Comparison of ENCODE assay signal across 17 cellular contexts in genomic region chr6:154412106-154412820, GRCh38. TPM values are rescaled to one million over a fixed set of nuclear protein-coding genes. Genes with fewer than 3 reads are reported as not detected.
DNase-seq lines count a peak whose midpoint lies in the region; ATAC-seq, FAIRE-seq and TF ChIP-seq lines count a peak whose summit lies in the region.
"Had no signal": no experiment of that assay in that cellular context is flagged by ENCODE, and none has a peak within 500 bp of the region (broad histone marks: within the 10 kb centered on the region; RNA-seq: fewer than 3 reads in every experiment).

No MANE protein-coding gene starts in this region.

- peaks cover 64% of the 10 kb centered on the region for H3K4me1 ChIP-seq in A549
- H3K4me1 ChIP-seq in esophagus muscularis mucosa: peaks cover 29 to 48% (median 46%) of the 10 kb centered on the region in 4 donors

- H3K27ac Mint-ChIP-seq in osteocyte (ENCODE audit: unreplicated experiment) (peak overlapping the region; percentile 94), CD14-positive monocyte (no peak overlapping the region)
- no peak overlapping the region for H3K27ac Mint-ChIP-seq in activated T-cell treated with anti-CD3 and anti-CD28 coated beads, Interleukin-2, amount 50 U/mL, for 24 hours
- H3K27ac Mint-ChIP-seq: activated naive CD4-positive, alpha-beta T cell treated with anti-CD3 and anti-CD28 coated beads, Interleukin-2, amount 50 U/mL, for 24 hours; natural killer cell; progenitor cell of endocrine pancreas had no signal

- WGBS in A549 (ENCODE audit: missing lambda C conversion rate): 63% methylated on average over 5 of the region's 5 CpGs
- WGBS in esophagus muscularis mucosa: 45% methylated on average over 5 of the region's 5 CpGs

- no peak for TF ChIP-seq RAD21 in A549 (conservative IDR thresholded peaks at IDR 0.05 in 1 of 2, IDR thresholded peaks at IDR 0.05 in 1 of 2)

- H3K9me3 ChIP-seq in A549 (no peaks in the 10 kb centered on the region), esophagus muscularis mucosa (no peaks in the 10 kb centered on the region)
- H3K9me3 ChIP-seq: lower lobe of right lung had no signal

- H3K36me3 ChIP-seq in esophagus muscularis mucosa: peaks cover 0 to 33% (median 11%) of the 10 kb centered on the region in 4 donors
- H3K36me3 ChIP-seq: lower lobe of right lung had no signal

- POLR2A ChIA-PET in A549 (lab: Yijun Ruan, JAX): interaction anchor here (0.6 kb wide), 1 partner anchor 13 kb away, joined by 6 read pairs; no protein-coding TSS in a partner anchor

- no peak for DNase-seq in A549 (ENCODE audit: low read depth in 1 of 2, low spot score in 1 of 2)
- DNase-seq in NCI-H226: peak; percentile 54
- no peak for DNase-seq in esophagus muscularis mucosa (ENCODE audit: extremely low spot score)
- no peak for DNase-seq in osteocyte (ENCODE audit: extremely low spot score, unreplicated experiment)
- no peak for DNase-seq in activated T-cell treated with anti-CD3 and anti-CD28 coated beads for 4 hours
- no peak for DNase-seq in activated gamma-delta T cell treated with Interleukin-2 at 50 U/mL for 16 hours
- no peak for DNase-seq in activated T-cell treated with anti-CD3 and anti-CD28 coated beads, Interleukin-2, amount 50 U/mL, for 24 hours
- DNase-seq in CD14-positive monocyte (ENCODE audit: low spot score): no peak
- DNase-seq: activated CD4-positive, alpha-beta T cell treated with anti-CD3 and anti-CD28 coated beads for 48 hours; lower lobe of right lung; natural killer cell; NCI-H1417 treated with DMSO at 0.1 percent for 48 hours; NK-92 treated with Interleukin-12 subunit alpha and Interleukin-12 subunit beta, amount 100 ng/mL, for 24 hours; trophoblast cell had no signal

- no peak overlapping the region for H3K4me3 Mint-ChIP-seq in osteocyte (ENCODE audit: unreplicated experiment)
- no peak overlapping the region for H3K4me3 Mint-ChIP-seq in activated T-cell treated with anti-CD3 and anti-CD28 coated beads, Interleukin-2, amount 50 U/mL, for 24 hours
- H3K4me3 Mint-ChIP-seq in CD14-positive monocyte: no peak overlapping the region
- H3K4me3 Mint-ChIP-seq: activated naive CD4-positive, alpha-beta T cell treated with anti-CD3 and anti-CD28 coated beads, Interleukin-2, amount 50 U/mL, for 24 hours; natural killer cell had no signal

- H3K27ac ChIP-seq in A549 (peak overlapping the region; percentile 78 to 94; a peak in 5 of 6 replicates), esophagus muscularis mucosa (replicated peaks in 1 of 4) (peak overlapping the region; percentile 84 to 89 (median 86))
- H3K27ac ChIP-seq: lower lobe of right lung had no signal

- H3K9me3 Mint-ChIP-seq in osteocyte (ENCODE audit: unreplicated experiment): no peaks in the 10 kb centered on the region
- H3K9me3 Mint-ChIP-seq in activated T-cell treated with anti-CD3 and anti-CD28 coated beads, Interleukin-2, amount 50 U/mL, for 24 hours: no peaks in the 10 kb centered on the region
- H3K9me3 Mint-ChIP-seq in CD14-positive monocyte: peaks cover 2 to 10% (median 9%) of the 10 kb centered on the region in 7 donors
- H3K9me3 Mint-ChIP-seq: activated naive CD4-positive, alpha-beta T cell treated with anti-CD3 and anti-CD28 coated beads, Interleukin-2, amount 50 U/mL, for 24 hours; natural killer cell had no signal

- H3K4me3 ChIP-seq in A549 (no peak overlapping the region), esophagus muscularis mucosa (no peak overlapping the region)
- H3K4me3 ChIP-seq: lower lobe of right lung had no signal

- CTCF ChIA-PET in A549 (lab: Yijun Ruan, JAX): interaction anchor here (0.6 kb wide), 1 partner anchor 40 kb away, joined by 3 read pairs; no protein-coding TSS in a partner anchor

- H3K27me3 ChIP-seq in esophagus muscularis mucosa: no peaks in the 10 kb centered on the region

- no peak for ATAC-seq in A549
- ATAC-seq: lower lobe of right lung, natural killer cell had no signal

- TF ChIP-seq EP300 in A549 (IDR thresholded peaks at IDR 0.05): no peak
- no peak for TF ChIP-seq EP300 in esophagus muscularis mucosa (IDR thresholded peaks at IDR 0.05)

- TF ChIP-seq POLR2A in A549 (IDR thresholded peaks at IDR 0.05; ENCODE audit: low read length): no peak
- no peak for TF ChIP-seq POLR2A in esophagus muscularis mucosa (IDR thresholded peaks at IDR 0.05; ENCODE audit: low read depth)

- H3K4me2 ChIP-seq in A549: peak overlapping the region; percentile 87

- intact Hi-C loops in esophagus muscularis mucosa (cut with DNase I): loop anchor here (5.0 kb wide), 2 partner anchors 35 to 95 kb away; no protein-coding TSS in a partner anchor
- intact Hi-C loops in CD14-positive monocyte (cut with micrococcal nuclease): no loop called here

- H3K4me1 Mint-ChIP-seq in osteocyte (ENCODE audit: unreplicated experiment) (peaks cover 42% of the 10 kb centered on the region), CD14-positive monocyte (peaks cover 6% of the 10 kb centered on the region)
- peaks cover 10% of the 10 kb centered on the region for H3K4me1 Mint-ChIP-seq in activated T-cell treated with anti-CD3 and anti-CD28 coated beads, Interleukin-2, amount 50 U/mL, for 24 hours (ENCODE audit: low read depth)
- H3K4me1 Mint-ChIP-seq: activated naive CD4-positive, alpha-beta T cell treated with anti-CD3 and anti-CD28 coated beads, Interleukin-2, amount 50 U/mL, for 24 hours; natural killer cell had no signal

- TF ChIP-seq CTCF in A549 (IDR thresholded peaks at IDR 0.05) (no peak), esophagus muscularis mucosa (IDR thresholded peaks at IDR 0.05) (no peak), osteocyte (IDR thresholded peaks at IDR 0.05) (no peak), CD14-positive monocyte (IDR thresholded peaks at IDR 0.05) (no peak)

- H3K27me3 Mint-ChIP-seq in osteocyte (ENCODE audit: unreplicated experiment) (no peaks in the 10 kb centered on the region), CD14-positive monocyte (ENCODE audit: low read depth in 3 of 3) (peaks cover 0 to 2% (median 0%) of the 10 kb centered on the region in 3 donors)
- peaks cover 12% of the 10 kb centered on the region for H3K27me3 Mint-ChIP-seq in activated T-cell treated with anti-CD3 and anti-CD28 coated beads, Interleukin-2, amount 50 U/mL, for 24 hours
- H3K27me3 Mint-ChIP-seq: activated naive CD4-positive, alpha-beta T cell treated with anti-CD3 and anti-CD28 coated beads, Interleukin-2, amount 50 U/mL, for 24 hours; progenitor cell of endocrine pancreas had no signal

- H3K36me3 Mint-ChIP-seq in osteocyte (ENCODE audit: unreplicated experiment): peaks cover 28% of the 10 kb centered on the region
- H3K36me3 Mint-ChIP-seq in activated T-cell treated with anti-CD3 and anti-CD28 coated beads, Interleukin-2, amount 50 U/mL, for 24 hours (ENCODE audit: low read depth): no peaks in the 10 kb centered on the region
- peaks cover 0 to 2% of the 10 kb centered on the region in 2 donors for H3K36me3 Mint-ChIP-seq in CD14-positive monocyte
- H3K36me3 Mint-ChIP-seq: activated naive CD4-positive, alpha-beta T cell treated with anti-CD3 and anti-CD28 coated beads, Interleukin-2, amount 50 U/mL, for 24 hours; natural killer cell had no signal

- no peak for FAIRE-seq in A549 (lab: Jason Lieb, UNC)

TF ChIP-seq in A549, 52 proteins besides CTCF, POLR2A, EP300 and RAD21:
- TF ChIP-seq ATOH8 (CRISPR knock-in tag; IDR thresholded peaks at IDR 0.05; ENCODE audit: low read depth): no peak
- TF ChIP-seq ZNF302 (CRISPR knock-in tag; IDR thresholded peaks at IDR 0.05): no peak
- no peak for TF ChIP-seq SMC3 (IDR thresholded peaks at IDR 0.05)
- TF ChIP-seq NFE2L2 (conservative IDR thresholded peaks at IDR 0.05; ENCODE audit: low read length): no peak
TF ChIP-seq in A549: peak in this region for 0.

RNA-seq across cellular contexts. Expression of gene IPCEF1, which starts 55.7 kb away (rescaled TPM):
- polyA plus RNA-seq in A549 (2011; rRNA removed) (0.01 TPM in 1 of 2 replicates, not detected in the other), A549 (2017; fragmentation: RNase III; extraction: RNeasy Plus Mini Kit Qiagen cat#74134 plus additional on column Dnase treatment) (not detected in 3 replicates), CD14-positive monocyte (10 to 100 TPM; 14.7 to 16.5 TPM)
- not detected in 2 replicates for polyA plus RNA-seq in A549 (2012; cell fraction: cytosol; rRNA removed)
- polyA plus RNA-seq in A549 (2012; cell fraction: nucleus; rRNA removed): 0.01 TPM in 2 replicates
- polyA minus RNA-seq in A549 (2011; rRNA and poly(A)+ RNA removed): not detected in 2 replicates
- total RNA-seq in esophagus muscularis mucosa (1 to 10 TPM in 2 of 4 donors, under 1 TPM in 2; 0.63 to 2.7 (median 1.2) TPM), osteocyte (0.31 and 0.46 TPM in 2 replicates)
- total RNA-seq: HT1080 had no signal
